30 cellular contexts compared by ENCODE assay signal in the genomic region with DNA sequence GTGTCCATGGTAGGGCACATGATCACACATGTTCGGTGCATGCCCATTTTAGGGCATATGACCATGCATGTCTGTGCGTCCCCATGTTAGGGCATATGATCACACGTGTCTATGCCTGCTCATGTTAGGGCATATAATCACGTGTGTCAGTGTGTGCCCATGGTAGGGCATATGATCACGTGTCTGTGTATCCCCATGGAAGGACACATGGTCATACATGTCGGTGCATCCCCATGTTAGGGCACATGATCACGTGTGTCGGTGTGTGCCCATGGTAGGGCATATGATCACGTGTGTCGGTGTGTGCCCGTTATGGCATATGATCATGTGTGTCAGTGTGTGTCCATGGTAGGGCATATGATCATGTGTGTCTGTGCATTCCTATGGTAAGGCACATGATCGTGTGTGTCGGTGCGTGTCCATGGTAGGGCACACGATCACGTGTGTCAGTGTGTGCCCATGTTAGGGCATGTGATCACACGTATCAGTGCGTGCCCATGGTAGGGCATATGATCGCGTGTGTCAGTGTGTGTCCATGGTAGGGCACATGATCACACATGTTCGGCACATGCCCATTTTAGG. TPM values are rescaled to one million over a fixed set of nuclear protein-coding genes. Genes with fewer than 3 reads are reported as not detected.
"Had no signal": no experiment of that assay in that cellular context is flagged by ENCODE, and none has a peak within 500 bp of the region (broad histone marks: within the 10 kb centered on the region; RNA-seq: fewer than 3 reads in every experiment).

No MANE protein-coding gene starts in this region.

- H3K4me1 ChIP-seq: heart left ventricle, left ventricle myocardium inferior, pancreas, prostate gland, sigmoid colon, suprapubic skin, tibial artery, upper lobe of right lung had no signal

- FAIRE-seq: islet of Langerhans, kidney, pancreas, small intestine had no signal

- H3K9me3 ChIP-seq: heart left ventricle, left ventricle myocardium inferior, pancreas, prostate gland, sigmoid colon, spleen, suprapubic skin, thoracic aorta, tibial artery, upper lobe of right lung had no signal

- H3K4me3 Mint-ChIP-seq: immature natural killer cell; mesothelial cell of epicardium; naive B cell; natural killer cell; nephron progenitor cell; stimulated activated memory B cell treated with anti-CD40 and anti-IgM and Interleukin-4, amounts not matched to agents 10 μg/mL and 1 μg/mL and 100 μg/mL, for 72 hours; stimulated activated naive CD8-positive, alpha-beta T cell treated with anti-CD3 and anti-CD28 coated beads, Interleukin-15, Interleukin-2, amounts not matched to agents 100 ng/mL and 50 ng/mL, for 24 hours had no signal

- H3K36me3 ChIP-seq: heart left ventricle, left ventricle myocardium inferior, pancreas, prostate gland, sigmoid colon, spleen, suprapubic skin, thoracic aorta, tibial artery, upper lobe of right lung had no signal

- H3K4me3 ChIP-seq: heart left ventricle, left ventricle myocardium inferior, lung, pancreas, prostate gland, sigmoid colon, spleen, suprapubic skin, thoracic aorta, tibial artery, upper lobe of right lung had no signal

- H3K36me3 Mint-ChIP-seq: immature natural killer cell; mesothelial cell of epicardium; naive B cell; natural killer cell; stimulated activated memory B cell treated with anti-CD40 and anti-IgM and Interleukin-4, amounts not matched to agents 10 μg/mL and 1 μg/mL and 100 μg/mL, for 72 hours had no signal

- H3K9me3 Mint-ChIP-seq: immature natural killer cell; mesothelial cell of epicardium; natural killer cell; nephron progenitor cell; stimulated activated memory B cell treated with anti-CD40 and anti-IgM and Interleukin-4, amounts not matched to agents 10 μg/mL and 1 μg/mL and 100 μg/mL, for 72 hours; stimulated activated naive CD8-positive, alpha-beta T cell treated with anti-CD3 and anti-CD28 coated beads, Interleukin-15, Interleukin-2, amounts not matched to agents 100 ng/mL and 50 ng/mL, for 24 hours had no signal

- H3K4me1 Mint-ChIP-seq: immature natural killer cell; mesothelial cell of epicardium; stimulated activated memory B cell treated with anti-CD40 and anti-IgM and Interleukin-4, amounts not matched to agents 10 μg/mL and 1 μg/mL and 100 μg/mL, for 72 hours had no signal

- ATAC-seq: heart left ventricle; natural killer cell; pancreas; right cardiac atrium; stimulated activated memory B cell treated with anti-CD40 and anti-IgM and Interleukin-4, amounts not matched to agents 10 μg/mL and 1 μg/mL and 100 μg/mL, for 72 hours; upper lobe of right lung had no signal

- DNase-seq: heart left ventricle; hypothalamus; immature natural killer cell; kidney; left ventricle myocardium inferior; mesendoderm; naive B cell; natural killer cell; nephron progenitor cell; nucleus accumbens; pancreas; posterior cingulate gyrus; retina; sigmoid colon; small intestine; spleen; stimulated activated CD4-positive, alpha-beta T cell treated with anti-CD3 and anti-CD28 coated beads, Interleukin-4, amount 100 ng/mL, for 4 hours; stimulated activated CD8-positive, alpha-beta memory T cell treated with anti-CD3 and anti-CD28 coated beads, Interleukin-4, amount 100 ng/mL, for 48 hours; tibial artery; trophoblast cell; upper lobe of right lung had no signal

- H3K27ac ChIP-seq: heart left ventricle, left ventricle myocardium inferior, pancreas, prostate gland, sigmoid colon, spleen, suprapubic skin, thoracic aorta, tibial artery, upper lobe of right lung had no signal

- H3K27ac Mint-ChIP-seq: immature natural killer cell; mesothelial cell of epicardium; natural killer cell; nephron progenitor cell; stimulated activated memory B cell treated with anti-CD40 and anti-IgM and Interleukin-4, amounts not matched to agents 10 μg/mL and 1 μg/mL and 100 μg/mL, for 72 hours; stimulated activated naive CD8-positive, alpha-beta T cell treated with anti-CD3 and anti-CD28 coated beads, Interleukin-15, Interleukin-2, amounts not matched to agents 100 ng/mL and 50 ng/mL, for 24 hours had no signal

RNA-seq across cellular contexts. Expression of gene BIRC7, which starts 50.4 kb away (rescaled TPM):
- total RNA-seq: natural killer cell, pancreas, prostate gland, right cardiac atrium, thoracic aorta had no signal
- polyA plus RNA-seq: heart left ventricle, immature natural killer cell, right cardiac atrium had no signal
